In genomic region chrX:110847334-110847733, GRCh38 we compare ENCODE assay signal across 8 cellular contexts. TPM values are rescaled to one million over a fixed set of nuclear protein-coding genes. Genes with fewer than 3 reads are reported as not detected.
DNase-seq lines count a peak whose midpoint lies in the region; ATAC-seq, FAIRE-seq and TF ChIP-seq lines count a peak whose summit lies in the region.

No MANE protein-coding gene starts in this region.

- TF ChIP-seq EP300 in tibial nerve (IDR thresholded peaks at IDR 0.05): no peak

- H3K27ac ChIP-seq in tibial nerve: no peak overlapping the region

- peak; percentile 79 for FAIRE-seq in GM19239 (lab: Jason Lieb, UNC)

- DNase-seq in DMS153 (lab: John Stamatoyannopoulos, UW) (peak; percentile 1), GM19239 (ENCODE audit: insufficient read length, low spot score) (no peak), NCI-H524 (lab: John Stamatoyannopoulos, UW) (peak; percentile 29 to 82), brain pericyte (ENCODE audit: low read depth, low spot score) (peak; percentile 7), kidney epithelial cell (ENCODE audit: low read depth) (no peak), tibial nerve (ENCODE audit: low spot score in 2 of 2) (peak in 1 of 2 donors; percentile 75)

- 0 to 2% methylated on average over 5 of the region's 5 CpGs for WGBS in tibial nerve, 2 donors

- H3K4me1 ChIP-seq in tibial nerve: no peaks in the 10 kb centered on the region

- H3K36me3 ChIP-seq in kidney epithelial cell (ENCODE audit: control insufficient read depth, insufficient read depth, low read length) (no peaks in the 10 kb centered on the region), tibial nerve (no peaks in the 10 kb centered on the region)

- TF ChIP-seq CTCF in kidney epithelial cell (IDR thresholded peaks at IDR 0.05; ENCODE audit: insufficient read depth, low read length, poor library complexity, severe bottlenecking) (peak; percentile 57), tibial nerve (IDR thresholded peaks at IDR 0.05) (peak; percentile 22 to 78 (median 66))

- peak; percentile 80 for ATAC-seq in HG03378 (IDR thresholded peaks at IDR 0.05; ENCODE audit: unreplicated experiment)
- ATAC-seq in HG02759 (IDR thresholded peaks at IDR 0.05; ENCODE audit: unreplicated experiment): no peak

- H3K27me3 ChIP-seq in kidney epithelial cell (ENCODE audit: control insufficient read depth, insufficient read depth, low read length): peaks cover 3% of the 10 kb centered on the region
- peaks cover 0 to 19% of the 10 kb centered on the region in 2 donors for H3K27me3 ChIP-seq in tibial nerve

- H3K9me3 ChIP-seq in tibial nerve: no peaks in the 10 kb centered on the region

- H3K4me3 ChIP-seq in kidney epithelial cell (ENCODE audit: low read depth, low read length) (no peak overlapping the region), tibial nerve (no peak overlapping the region)

- no peak for TF ChIP-seq POLR2A in tibial nerve (IDR thresholded peaks at IDR 0.05)

RNA-seq across cellular contexts. Expression of gene CHRDL1, which starts 51.7 kb away (rescaled TPM):
- 5.6 and 7.5 TPM in 2 replicates for total RNA-seq in kidney epithelial cell
- total RNA-seq in tibial nerve: 100 to 1,000 TPM; 107 to 170 (median 152) TPM

Comparison
In these comparisons a context has a peak if more than half of its experiments do, and no peak if none do; other contexts are left out.
1. DNase-seq: peak in DMS153 (single experiment), NCI-H524 (2 of 2) and brain pericyte (single experiment); none in GM19239 (single experiment) and kidney epithelial cell (single experiment).
2. RNA of gene CHRDL1, which starts 51.7 kb away (total RNA-seq): 107 to 170 TPM in tibial nerve; 5.6 to 7.5 TPM in kidney epithelial cell; every median in the first group is over 10 times any median in the second.